Comparison of ENCODE assay signal across 31 cellular contexts in the genomic region with DNA sequence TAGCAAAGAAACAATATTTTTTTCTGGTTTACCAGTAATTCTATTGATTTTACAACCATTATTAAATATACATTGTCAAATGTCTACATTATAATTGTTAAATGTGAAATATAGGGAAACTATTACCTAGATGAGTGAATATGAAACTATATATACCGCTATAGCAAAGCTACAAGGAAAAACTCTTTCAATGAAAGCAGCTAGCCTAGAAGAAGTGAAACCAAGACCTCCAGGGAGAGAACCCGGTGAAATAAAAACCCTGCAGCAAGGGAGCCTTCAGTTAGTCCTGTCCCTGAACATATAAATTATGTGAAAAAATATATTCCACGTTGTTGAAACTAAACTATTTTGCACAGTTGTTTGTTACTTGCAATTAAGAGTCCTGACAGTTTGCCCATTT.
DNase-seq lines count a peak whose midpoint lies in the region; ATAC-seq, FAIRE-seq and TF ChIP-seq lines count a peak whose summit lies in the region.
"Had no signal": no experiment of that assay in that cellular context is flagged by ENCODE, and none has a peak within 500 bp of the region (broad histone marks: within the 10 kb centered on the region; RNA-seq: fewer than 3 reads in every experiment).

No MANE protein-coding gene starts in this region.

- no peaks in the 10 kb centered on the region for H3F3A ChIP-seq in MM.1S (ENCODE audit: insufficient read depth, low read length)

- H4K20me1 ChIP-seq in MM.1S (ENCODE audit: insufficient read depth, low read length): no peaks in the 10 kb centered on the region
- H4K20me1 ChIP-seq: BLaER1 had no signal

- no peaks in the 10 kb centered on the region for H3K79me2 ChIP-seq in MM.1S (ENCODE audit: low read length)

- no peak overlapping the region for H3K27ac ChIP-seq in MM.1S (ENCODE audit: low read length)
- H3K27ac ChIP-seq: BLaER1, HL-60, left lung, PC-9, tibial nerve had no signal

- DNase-seq in MM.1S (peak; percentile 50), OCI-M1 (lab: John Stamatoyannopoulos, UW) (peak; percentile 59), kidney glomerular epithelial cell (lab: John Stamatoyannopoulos, UW) (no peak), OCI-M2 (lab: John Stamatoyannopoulos, UW; ENCODE audit: unreplicated experiment) (no peak), dermis blood vessel endothelial cell (no peak), urothelium cell line (ENCODE audit: low spot score) (no peak)
- DNase-seq: activated CD4-positive, alpha-beta T cell treated with anti-CD3 and anti-CD28 coated beads, Interleukin-2, amount 50 U/mL, for 48 hours; activated CD8-positive, alpha-beta memory T cell treated with anti-CD3 and anti-CD28 coated beads, Interleukin-2, amount 50 U/mL, for 48 hours; activated naive CD4-positive, alpha-beta T cell treated with anti-CD3 and anti-CD28 coated beads for 36 hours; caudate nucleus; cortex of kidney; effector memory CD8-positive, alpha-beta T cell; erythroblast; KG1; left lung; mesenchymal stem cell; NCI-H1436 treated with DMSO at 0.1 percent for 48 hours; NCI-H2081 treated with DMSO at 0.1 percent for 48 hours; NCI-H345; NCI-H82; nephron progenitor cell; PC-9; stimulated activated CD4-positive, alpha-beta T cell treated with anti-CD3 and anti-CD28 coated beads, Interleukin-4, amount 100 ng/mL, for 1 hour; T-helper 17 cell had no signal

- H3K9me2 ChIP-seq in MM.1S (replicated peaks; ENCODE audit: insufficient read depth, low read length): no peaks in the 10 kb centered on the region

- H3K36me3 ChIP-seq in MM.1S (replicated peaks; ENCODE audit: insufficient read depth, low read length): no peaks in the 10 kb centered on the region; the same call in 1 of the 2 replicates
- H3K36me3 ChIP-seq: BLaER1, HAP-1, left lung, tibial nerve had no signal

- no peak overlapping the region for H3K4me3 ChIP-seq in MM.1S (ENCODE audit: low read length)
- H3K4me3 ChIP-seq: BLaER1, HAP-1, left lung, PC-9, tibial nerve had no signal

- no peaks in the 10 kb centered on the region for H3K9me3 ChIP-seq in MM.1S (replicated peaks; ENCODE audit: insufficient read depth, low read length)
- H3K9me3 ChIP-seq: BLaER1, HAP-1, left lung, tibial nerve had no signal

- no peak overlapping the region for H3K4me2 ChIP-seq in MM.1S (ENCODE audit: low read depth, low read length)
- H3K4me2 ChIP-seq: BLaER1, PC-9 had no signal

- H3K4me1 ChIP-seq in MM.1S (ENCODE audit: low read length): no peaks in the 10 kb centered on the region
- H3K4me1 ChIP-seq: left lung, tibial nerve had no signal

- FAIRE-seq in urothelium cell line (lab: Jason Lieb, UNC): no peak

- H3K9ac ChIP-seq in MM.1S (ENCODE audit: low read length): no peak overlapping the region
- H3K9ac ChIP-seq: BLaER1 had no signal

- H3K27me3 ChIP-seq in MM.1S (replicated peaks; ENCODE audit: insufficient read depth, low read length): no peaks in the 10 kb centered on the region
- H3K27me3 ChIP-seq: BLaER1, left lung, tibial nerve had no signal

- TF ChIP-seq CTCF in MM.1S (IDR thresholded peaks at IDR 0.05; ENCODE audit: low read length): no peak

- peak; percentile 76 for ATAC-seq in GM18502 (IDR thresholded peaks at IDR 0.05; ENCODE audit: poor library complexity, unreplicated experiment)
- ATAC-seq in GM19463 (IDR thresholded peaks at IDR 0.05; ENCODE audit: unreplicated experiment): peak; percentile 68
- ATAC-seq: effector memory CD8-positive, alpha-beta T cell; left lung; Right ventricle myocardium inferior; T-helper 17 cell had no signal

- H2AFZ ChIP-seq in MM.1S (ENCODE audit: low read length): no peak overlapping the region
- H2AFZ ChIP-seq: PC-9 had no signal

Comparison
In these comparisons a context has a peak if more than half of its experiments do, and no peak if none do; other contexts are left out.
1. DNase-seq: peak in MM.1S (single experiment) and OCI-M1 (single experiment); none in kidney glomerular epithelial cell (single experiment), OCI-M2 (single experiment), dermis blood vessel endothelial cell (single experiment) and urothelium cell line (single experiment).